In the genomic region with DNA sequence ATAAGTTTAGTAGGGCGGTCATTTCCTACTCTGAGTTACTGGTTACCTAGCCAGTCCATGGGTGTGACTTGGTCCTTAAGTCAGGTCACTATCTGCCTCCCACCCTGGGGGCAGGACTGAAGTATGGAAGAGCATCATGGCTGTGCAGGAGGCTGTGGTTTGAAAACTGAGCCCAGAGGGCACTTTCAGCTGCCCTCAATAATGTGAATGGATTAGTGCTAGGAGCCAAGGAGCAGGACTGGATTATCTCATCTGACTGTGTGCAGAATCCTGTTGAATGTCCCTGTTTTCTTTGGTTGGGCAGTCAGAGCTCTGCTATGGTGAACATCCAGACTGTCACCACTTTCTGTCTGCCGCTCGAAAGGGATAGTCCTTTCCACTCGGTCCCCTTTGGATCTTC, we compare ENCODE assay signal across 8 cellular contexts. TPM values are rescaled to one million over a fixed set of nuclear protein-coding genes. Genes with fewer than 3 reads are reported as not detected.
DNase-seq lines count a peak whose midpoint lies in the region; FAIRE-seq and TF ChIP-seq lines count a peak whose summit lies in the region.

No MANE protein-coding gene starts in this region.

- H3K36me3 Mint-ChIP-seq in Caco-2 (ENCODE audit: insufficient read depth, unreplicated experiment) (peaks cover 32% of the 10 kb centered on the region), neural progenitor cell (peaks cover 50% of the 10 kb centered on the region)

- H3K27ac ChIP-seq in duodenal mucosa (ENCODE audit: low read depth, low read length), result no peak overlapping the region
- no peak overlapping the region for H3K27ac ChIP-seq in neural progenitor cell

- peaks cover 45% of the 10 kb centered on the region for H4K20me1 ChIP-seq in neural progenitor cell (ENCODE audit: low read depth)

- H3K4me1 Mint-ChIP-seq in Caco-2 (ENCODE audit: low read depth, unreplicated experiment) (peaks cover 18% of the 10 kb centered on the region), neural progenitor cell (peaks cover 39% of the 10 kb centered on the region)

- H3K27me3 ChIP-seq in Caco-2 (replicated peaks; ENCODE audit: control insufficient read depth, insufficient read depth, low read length), result no peaks in the 10 kb centered on the region
- H3K27me3 ChIP-seq in MG63, result no peaks in the 10 kb centered on the region
- H3K27me3 ChIP-seq in duodenal mucosa (ENCODE audit: control insufficient read depth in 1 of 2, insufficient read depth in 2 of 2, low read length in 2 of 2), result no peaks in the 10 kb centered on the region
- no peaks in the 10 kb centered on the region for H3K27me3 ChIP-seq in neural progenitor cell

- H3K4me3 Mint-ChIP-seq in Caco-2 (ENCODE audit: unreplicated experiment) (peak overlapping the region; percentile 98), neural progenitor cell (peak overlapping the region; percentile 98)

- H3K9me3 ChIP-seq in Caco-2, result no peaks in the 10 kb centered on the region
- no peaks in the 10 kb centered on the region for H3K9me3 ChIP-seq in MG63
- no peaks in the 10 kb centered on the region for H3K9me3 ChIP-seq in duodenal mucosa (ENCODE audit: control insufficient read depth in 1 of 2, low read length in 2 of 2)
- no peaks in the 10 kb centered on the region for H3K9me3 ChIP-seq in neural progenitor cell (ENCODE audit: low read depth)

- CTCF ChIA-PET in Caco-2 (lab: Charles Lee), result no interaction called here

- no peak overlapping the region for H2AFZ ChIP-seq in neural progenitor cell (replicated peaks)

- peak overlapping the region; percentile 86 for H3K4me3 ChIP-seq in Caco-2 (ENCODE audit: low read depth, low read length)
- H3K4me3 ChIP-seq in MG63, result peak overlapping the region; percentile 79
- peak overlapping the region; percentile 90 to 92 for H3K4me3 ChIP-seq in duodenal mucosa (ENCODE audit: low read depth in 1 of 2, low read length in 2 of 2)
- peak overlapping the region; percentile 79 for H3K4me3 ChIP-seq in neural progenitor cell

- DNase-seq in Caco-2, result no peak
- no peak for DNase-seq in MG63
- DNase-seq in neural progenitor cell (ENCODE audit: low spot score), result peak; percentile 32
- no peak for DNase-seq in inferior parietal cortex (ENCODE audit: extremely low spot score)
- DNase-seq in cerebellum (ENCODE audit: low spot score), result no peak
- no peak for DNase-seq in D721Med (ENCODE audit: insufficient read length, low spot score)
- DNase-seq in cerebellar cortex (ENCODE audit: low spot score), result no peak

- no peak for FAIRE-seq in D721Med (lab: Jason Lieb, UNC)

- H3K4me2 ChIP-seq in neural progenitor cell, result peak overlapping the region; percentile 88

- H3K27me3 Mint-ChIP-seq in Caco-2 (ENCODE audit: insufficient read depth, unreplicated experiment) (no peaks in the 10 kb centered on the region), neural progenitor cell (ENCODE audit: insufficient read depth, low read depth) (peaks cover 5% of the 10 kb centered on the region)

- intact Hi-C loops in Caco-2 (cut with micrococcal nuclease; ENCODE audit: unreplicated experiment), result loop anchor here (5.0 kb wide), 2 partner anchors 62 to 222 kb away; no protein-coding TSS in a partner anchor

- peaks cover 7% of the 10 kb centered on the region; the same call in 1 of the 2 replicates for H3K4me1 ChIP-seq in Caco-2
- peaks cover 29 to 32% of the 10 kb centered on the region in 2 donors for H3K4me1 ChIP-seq in duodenal mucosa (ENCODE audit: control insufficient read depth in 1 of 2, insufficient read depth in 2 of 2, low read length in 2 of 2)
- H3K4me1 ChIP-seq in neural progenitor cell, result peaks cover 23% of the 10 kb centered on the region

- H3K9ac ChIP-seq in duodenal mucosa (ENCODE audit: low read depth in 1 of 2, low read length in 2 of 2), result peak overlapping the region; percentile 86 to 99
- H3K9ac ChIP-seq in neural progenitor cell, result no peak overlapping the region

- peaks cover 11% of the 10 kb centered on the region for H3F3A ChIP-seq in neural progenitor cell (ENCODE audit: low read depth)

- H3K9me3 Mint-ChIP-seq in Caco-2 (ENCODE audit: unreplicated experiment) (no peaks in the 10 kb centered on the region), neural progenitor cell (peaks cover 15% of the 10 kb centered on the region)

- TF ChIP-seq CTCF in Caco-2 (IDR thresholded peaks at IDR 0.05; ENCODE audit: insufficient read depth in 1 of 2, low read depth in 1 of 2, low read length in 1 of 2, severe bottlenecking in 1 of 2, unreplicated experiment in 1 of 2) (no peak), neural progenitor cell (IDR thresholded peaks at IDR 0.05) (no peak), D721Med (IDR thresholded peaks at IDR 0.05; ENCODE audit: insufficient read depth, missing control alignments) (no peak)

- H3K79me2 ChIP-seq in neural progenitor cell (ENCODE audit: low read depth), result peaks cover 64% of the 10 kb centered on the region

- H3K27ac Mint-ChIP-seq in Caco-2 (ENCODE audit: unreplicated experiment), result no peak overlapping the region
- peak overlapping the region; percentile 50 for H3K27ac Mint-ChIP-seq in neural progenitor cell

- no TSS peak for BruUV-seq in Caco-2 (replicated peaks; lab: Mats Ljungman, UMichigan)

- peaks cover 5% of the 10 kb centered on the region for H3K36me3 ChIP-seq in Caco-2 (ENCODE audit: control insufficient read depth, insufficient read depth, low read length)
- peaks cover 48% of the 10 kb centered on the region for H3K36me3 ChIP-seq in MG63
- peaks cover 5 to 10% of the 10 kb centered on the region in 2 donors for H3K36me3 ChIP-seq in duodenal mucosa (ENCODE audit: control insufficient read depth in 1 of 2, insufficient read depth in 2 of 2, low read length in 2 of 2)
- peaks cover 5% of the 10 kb centered on the region for H3K36me3 ChIP-seq in neural progenitor cell

- POLR2A ChIA-PET in Caco-2 (lab: Charles Lee), result no interaction called here

RNA-seq across cellular contexts. Expression of gene ATXN7L3B, which starts 1.6 kb away (rescaled TPM):
- total RNA-seq in Caco-2 (2022) (29.3 and 30.6 TPM in 2 replicates), neural progenitor cell (ENCODE audit: low replicate concordance) (47.0 and 50.9 TPM in 2 replicates), cerebellum (66.4 TPM)
- 38.6 and 40.2 TPM in 2 replicates for total RNA-seq in MG63 (2014; rRNA removed; shearing (Covaris generic); ENCODE audit: low replicate concordance)
